1 cellular context compared by ENCODE assay signal in the genomic region with DNA sequence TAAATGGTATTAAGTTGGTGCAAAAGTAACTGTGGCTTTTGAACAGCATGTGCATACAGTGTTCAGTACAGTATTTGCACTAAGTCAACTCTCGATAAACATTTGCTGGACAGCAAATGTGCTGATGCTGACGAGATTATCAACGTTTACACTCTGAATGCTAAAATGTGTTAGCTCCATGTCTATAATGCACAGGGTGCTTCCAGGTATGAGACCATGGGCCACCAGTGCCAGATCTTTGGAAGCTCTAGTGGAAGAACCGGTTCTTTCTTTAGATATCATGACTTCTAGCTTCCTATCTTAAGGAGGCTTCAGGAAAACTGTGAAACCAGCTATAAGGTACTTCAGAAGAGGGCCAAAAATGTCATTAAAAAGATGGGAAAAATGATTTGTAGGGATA.
TF ChIP-seq lines count a peak whose summit lies in the region.

No MANE protein-coding gene starts in this region.

TF ChIP-seq in IMR-90, 13 proteins besides CTCF, POLR2A, EP300 and RAD21:
- TF ChIP-seq NFE2L2 (IDR thresholded peaks at IDR 0.05; ENCODE audit: low read depth, low read length) (no peak), MAFK (IDR thresholded peaks at IDR 0.05; ENCODE audit: low read depth, low read length) (no peak), USF2 (IDR thresholded peaks at IDR 0.05; ENCODE audit: low read depth, low read length) (no peak), CHD1 (IDR thresholded peaks at IDR 0.05; ENCODE audit: low read depth, low read length) (no peak), MAZ (IDR thresholded peaks at IDR 0.05; ENCODE audit: borderline replicate concordance, low read depth, low read length) (no peak), SMC3 (IDR thresholded peaks at IDR 0.05; ENCODE audit: low read depth, low read length) (no peak), MXI1 (IDR thresholded peaks at IDR 0.05; ENCODE audit: borderline replicate concordance, low read depth, low read length) (no peak)
